Comparison of ENCODE assay signal across 10 cellular contexts in genomic region chr12:75183967-75184366, GRCh38. TPM values are rescaled to one million over a fixed set of nuclear protein-coding genes. Genes with fewer than 3 reads are reported as not detected.
"Had no signal": no experiment of that assay in that cellular context is flagged by ENCODE, and none has a peak within 500 bp of the region (broad histone marks: within the 10 kb centered on the region; RNA-seq: fewer than 3 reads in every experiment).

No MANE protein-coding gene starts in this region.

- H3K9ac ChIP-seq: GM23248, KMS-11 had no signal

- H3K9me3 Mint-ChIP-seq: H9 had no signal

- H3K4me1 Mint-ChIP-seq: H9 had no signal

- H3K4me3 ChIP-seq: GM23248 had no signal

- H3K4me3 Mint-ChIP-seq: H9 had no signal

- H2AFZ ChIP-seq: GM23248 had no signal

- DNase-seq: GM23248, GOT3, H9, HCEC 1CT, Karpas-422, KBM-7 had no signal

- FAIRE-seq: H54, HTR-8/SVneo had no signal

- H3K27ac ChIP-seq: GM23248, KMS-11 had no signal

- H3K27ac Mint-ChIP-seq: H9 had no signal

- H3K4me2 ChIP-seq: KMS-11 had no signal

RNA-seq across cellular contexts. Expression of gene KCNC2, which starts 25.7 kb away (rescaled TPM):
- total RNA-seq: GM23248, H9, HT-29 had no signal
- polyA plus RNA-seq: GM23248 had no signal
